ENCODE assay signal across 1 cellular context in the genomic region with DNA sequence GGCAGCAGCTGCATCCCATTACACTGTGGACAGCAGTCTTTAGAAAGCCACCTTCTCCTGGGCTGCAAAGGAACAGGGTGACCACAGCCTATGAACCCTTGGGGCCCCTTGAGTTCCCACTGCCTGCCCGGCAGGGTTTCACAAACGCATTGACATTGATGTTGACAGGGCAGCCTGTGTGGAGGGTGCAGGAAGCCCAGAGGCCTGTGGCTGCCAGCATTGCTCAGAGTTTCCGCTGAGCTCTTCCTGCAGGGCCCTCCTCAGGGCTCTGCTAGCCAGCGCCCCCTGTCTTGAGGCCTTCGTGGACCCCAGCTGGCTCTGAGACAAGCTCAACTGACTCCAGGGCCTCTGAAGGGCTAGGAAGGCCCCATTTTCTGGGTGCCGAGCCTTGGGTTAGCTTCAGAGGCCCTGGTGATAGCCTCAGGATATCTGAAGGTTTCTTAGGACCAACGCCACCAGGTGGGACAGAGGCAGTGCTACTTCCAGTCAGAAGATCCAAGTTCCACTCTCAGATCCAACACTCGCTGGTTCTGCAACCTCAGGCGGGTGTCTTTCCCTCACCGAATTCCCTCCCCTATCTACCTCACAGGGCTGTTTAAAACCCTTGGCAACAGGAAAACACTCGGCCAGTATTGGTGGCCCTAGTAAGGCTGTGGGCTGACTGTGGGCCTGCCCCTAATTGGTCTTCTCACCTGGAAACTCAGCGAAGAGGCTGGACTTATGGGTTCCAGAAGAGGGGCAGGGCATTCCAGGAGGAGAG.
TF ChIP-seq lines count a peak whose summit lies in the region.

No MANE protein-coding gene starts in this region.

TF ChIP-seq in HepG2, 621 proteins besides CTCF, POLR2A, EP300 and RAD21 (continued from another document and continues in another):
- TF ChIP-seq IRF2 (CRISPR knock-in tag; IDR thresholded peaks at IDR 0.05) (peak; percentile 30; the same call in 1 of the 2 replicates), ZNF572 (CRISPR knock-in tag; IDR thresholded peaks at IDR 0.05) (peak; percentile 51; the same call in 1 of the 2 replicates), ZNF446 (CRISPR knock-in tag; IDR thresholded peaks at IDR 0.05) (no peak), CENPX (CRISPR knock-in tag; IDR thresholded peaks at IDR 0.05) (no peak), ZNF839 (CRISPR knock-in tag; IDR thresholded peaks at IDR 0.05; ENCODE audit: borderline replicate concordance) (no peak), DZIP1 (CRISPR knock-in tag; IDR thresholded peaks at IDR 0.05) (no peak), MAF1 (CRISPR knock-in tag; IDR thresholded peaks at IDR 0.05; ENCODE audit: borderline replicate concordance) (no peak), KDM2A (CRISPR knock-in tag; IDR thresholded peaks at IDR 0.05; ENCODE audit: borderline replicate concordance, low read depth) (peak; percentile 18; the same call in 1 of the 2 replicates), ZFY (CRISPR knock-in tag; IDR thresholded peaks at IDR 0.05) (peak; percentile 84), ZNF616 (CRISPR knock-in tag; IDR thresholded peaks at IDR 0.05; ENCODE audit: low read depth) (no peak), ZNF713 (CRISPR knock-in tag; IDR thresholded peaks at IDR 0.05) (no peak), MTA3 (CRISPR knock-in tag; IDR thresholded peaks at IDR 0.05) (no peak), ZNF251 (CRISPR knock-in tag; IDR thresholded peaks at IDR 0.05) (no peak), ATRX (CRISPR knock-in tag; IDR thresholded peaks at IDR 0.05; ENCODE audit: borderline replicate concordance) (no peak), NR2C2 (CRISPR knock-in tag; IDR thresholded peaks at IDR 0.05; ENCODE audit: borderline replicate concordance) (no peak), NR0B2 (CRISPR knock-in tag; IDR thresholded peaks at IDR 0.05) (no peak), PAX8 (CRISPR knock-in tag; IDR thresholded peaks at IDR 0.05; ENCODE audit: borderline replicate concordance) (no peak), PBX2 (CRISPR knock-in tag; IDR thresholded peaks at IDR 0.05) (no peak), TEAD3 (CRISPR knock-in tag; optimal IDR thresholded peaks at IDR 0.05; ENCODE audit: borderline replicate concordance) (peak; percentile 51)
- TF ChIP-seq, protein P1, sequence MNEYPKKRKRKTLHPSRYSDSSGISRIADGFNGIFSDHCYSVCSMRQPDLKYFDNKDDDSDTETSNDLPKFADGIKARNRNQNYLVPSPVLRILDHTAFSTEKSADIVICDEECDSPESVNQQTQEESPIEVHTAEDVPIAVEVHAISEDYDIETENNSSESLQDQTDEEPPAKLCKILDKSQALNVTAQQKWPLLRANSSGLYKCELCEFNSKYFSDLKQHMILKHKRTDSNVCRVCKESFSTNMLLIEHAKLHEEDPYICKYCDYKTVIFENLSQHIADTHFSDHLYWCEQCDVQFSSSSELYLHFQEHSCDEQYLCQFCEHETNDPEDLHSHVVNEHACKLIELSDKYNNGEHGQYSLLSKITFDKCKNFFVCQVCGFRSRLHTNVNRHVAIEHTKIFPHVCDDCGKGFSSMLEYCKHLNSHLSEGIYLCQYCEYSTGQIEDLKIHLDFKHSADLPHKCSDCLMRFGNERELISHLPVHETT (CRISPR knock-in tag; conservative IDR thresholded peaks at IDR 0.05): no peak
- TF ChIP-seq, protein P2, sequence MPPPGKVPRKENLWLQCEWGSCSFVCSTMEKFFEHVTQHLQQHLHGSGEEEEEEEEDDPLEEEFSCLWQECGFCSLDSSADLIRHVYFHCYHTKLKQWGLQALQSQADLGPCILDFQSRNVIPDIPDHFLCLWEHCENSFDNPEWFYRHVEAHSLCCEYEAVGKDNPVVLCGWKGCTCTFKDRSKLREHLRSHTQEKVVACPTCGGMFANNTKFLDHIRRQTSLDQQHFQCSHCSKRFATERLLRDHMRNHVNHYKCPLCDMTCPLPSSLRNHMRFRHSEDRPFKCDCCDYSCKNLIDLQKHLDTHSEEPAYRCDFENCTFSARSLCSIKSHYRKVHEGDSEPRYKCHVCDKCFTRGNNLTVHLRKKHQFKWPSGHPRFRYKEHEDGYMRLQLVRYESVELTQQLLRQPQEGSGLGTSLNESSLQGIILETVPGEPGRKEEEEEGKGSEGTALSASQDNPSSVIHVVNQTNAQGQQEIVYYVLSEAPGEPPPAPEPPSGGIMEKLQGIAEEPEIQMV (CRISPR knock-in tag; IDR thresholded peaks at IDR 0.05; ENCODE audit: low read depth): no peak
- TF ChIP-seq, protein P3, sequence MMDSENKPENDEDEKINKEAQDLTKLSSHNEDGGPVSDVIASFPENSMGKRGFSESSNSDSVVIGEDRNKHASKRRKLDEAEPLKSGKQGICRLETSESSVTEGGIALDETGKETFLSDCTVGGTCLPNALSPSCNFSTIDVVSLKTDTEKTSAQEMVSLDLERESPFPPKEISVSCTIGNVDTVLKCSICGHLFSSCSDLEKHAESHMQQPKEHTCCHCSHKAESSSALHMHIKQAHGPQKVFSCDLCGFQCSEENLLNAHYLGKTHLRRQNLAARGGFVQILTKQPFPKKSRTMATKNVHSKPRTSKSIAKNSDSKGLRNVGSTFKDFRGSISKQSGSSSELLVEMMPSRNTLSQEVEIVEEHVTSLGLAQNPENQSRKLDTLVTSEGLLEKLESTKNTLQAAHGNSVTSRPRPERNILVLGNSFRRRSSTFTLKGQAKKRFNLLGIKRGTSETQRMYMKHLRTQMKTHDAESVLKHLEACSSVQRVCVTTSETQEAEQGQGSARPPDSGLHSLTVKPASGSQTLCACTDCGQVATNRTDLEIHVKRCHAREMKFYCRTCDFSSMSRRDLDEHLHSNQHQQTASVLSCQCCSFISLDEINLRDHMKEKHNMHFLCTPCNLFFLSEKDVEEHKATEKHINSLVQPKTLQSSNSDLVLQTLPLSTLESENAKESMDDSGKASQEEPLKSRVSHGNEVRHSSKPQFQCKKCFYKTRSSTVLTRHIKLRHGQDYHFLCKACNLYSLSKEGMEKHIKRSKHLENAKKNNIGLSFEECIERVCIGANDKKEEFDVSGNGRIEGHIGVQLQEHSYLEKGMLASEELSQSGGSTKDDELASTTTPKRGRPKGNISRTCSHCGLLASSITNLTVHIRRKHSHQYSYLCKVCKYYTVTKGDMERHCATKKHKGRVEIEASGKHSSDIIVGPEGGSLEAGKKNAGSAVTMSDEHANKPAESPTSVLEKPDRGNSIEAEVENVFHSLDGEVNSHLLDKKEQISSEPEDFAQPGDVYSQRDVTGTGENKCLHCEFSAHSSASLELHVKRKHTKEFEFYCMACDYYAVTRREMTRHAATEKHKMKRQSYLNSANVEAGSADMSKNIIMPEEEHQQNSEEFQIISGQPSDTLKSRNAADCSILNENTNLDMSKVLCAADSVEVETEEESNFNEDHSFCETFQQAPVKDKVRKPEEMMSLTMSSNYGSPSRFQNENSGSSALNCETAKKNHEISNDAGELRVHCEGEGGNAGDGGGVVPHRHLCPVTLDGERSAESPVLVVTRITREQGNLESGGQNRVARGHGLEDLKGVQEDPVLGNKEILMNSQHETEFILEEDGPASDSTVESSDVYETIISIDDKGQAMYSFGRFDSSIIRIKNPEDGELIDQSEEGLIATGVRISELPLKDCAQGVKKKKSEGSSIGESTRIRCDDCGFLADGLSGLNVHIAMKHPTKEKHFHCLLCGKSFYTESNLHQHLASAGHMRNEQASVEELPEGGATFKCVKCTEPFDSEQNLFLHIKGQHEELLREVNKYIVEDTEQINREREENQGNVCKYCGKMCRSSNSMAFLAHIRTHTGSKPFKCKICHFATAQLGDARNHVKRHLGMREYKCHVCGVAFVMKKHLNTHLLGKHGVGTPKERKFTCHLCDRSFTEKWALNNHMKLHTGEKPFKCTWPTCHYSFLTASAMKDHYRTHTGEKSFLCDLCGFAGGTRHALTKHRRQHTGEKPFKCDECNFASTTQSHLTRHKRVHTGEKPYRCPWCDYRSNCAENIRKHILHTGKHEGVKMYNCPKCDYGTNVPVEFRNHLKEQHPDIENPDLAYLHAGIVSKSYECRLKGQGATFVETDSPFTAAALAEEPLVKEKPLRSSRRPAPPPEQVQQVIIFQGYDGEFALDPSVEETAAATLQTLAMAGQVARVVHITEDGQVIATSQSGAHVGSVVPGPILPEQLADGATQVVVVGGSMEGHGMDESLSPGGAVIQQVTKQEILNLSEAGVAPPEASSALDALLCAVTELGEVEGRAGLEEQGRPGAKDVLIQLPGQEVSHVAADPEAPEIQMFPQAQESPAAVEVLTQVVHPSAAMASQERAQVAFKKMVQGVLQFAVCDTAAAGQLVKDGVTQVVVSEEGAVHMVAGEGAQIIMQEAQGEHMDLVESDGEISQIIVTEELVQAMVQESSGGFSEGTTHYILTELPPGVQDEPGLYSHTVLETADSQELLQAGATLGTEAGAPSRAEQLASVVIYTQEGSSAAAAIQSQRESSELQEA (CRISPR knock-in tag; IDR thresholded peaks at IDR 0.05; ENCODE audit: not compliant biosample characterization): no peak
- TF ChIP-seq, protein P4, sequence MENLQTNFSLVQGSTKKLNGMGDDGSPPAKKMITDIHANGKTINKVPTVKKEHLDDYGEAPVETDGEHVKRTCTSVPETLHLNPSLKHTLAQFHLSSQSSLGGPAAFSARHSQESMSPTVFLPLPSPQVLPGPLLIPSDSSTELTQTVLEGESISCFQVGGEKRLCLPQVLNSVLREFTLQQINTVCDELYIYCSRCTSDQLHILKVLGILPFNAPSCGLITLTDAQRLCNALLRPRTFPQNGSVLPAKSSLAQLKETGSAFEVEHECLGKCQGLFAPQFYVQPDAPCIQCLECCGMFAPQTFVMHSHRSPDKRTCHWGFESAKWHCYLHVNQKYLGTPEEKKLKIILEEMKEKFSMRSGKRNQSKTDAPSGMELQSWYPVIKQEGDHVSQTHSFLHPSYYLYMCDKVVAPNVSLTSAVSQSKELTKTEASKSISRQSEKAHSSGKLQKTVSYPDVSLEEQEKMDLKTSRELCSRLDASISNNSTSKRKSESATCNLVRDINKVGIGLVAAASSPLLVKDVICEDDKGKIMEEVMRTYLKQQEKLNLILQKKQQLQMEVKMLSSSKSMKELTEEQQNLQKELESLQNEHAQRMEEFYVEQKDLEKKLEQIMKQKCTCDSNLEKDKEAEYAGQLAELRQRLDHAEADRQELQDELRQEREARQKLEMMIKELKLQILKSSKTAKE (CRISPR knock-in tag; IDR thresholded peaks at IDR 0.05; ENCODE audit: borderline replicate concordance): no peak
- TF ChIP-seq, protein P5, sequence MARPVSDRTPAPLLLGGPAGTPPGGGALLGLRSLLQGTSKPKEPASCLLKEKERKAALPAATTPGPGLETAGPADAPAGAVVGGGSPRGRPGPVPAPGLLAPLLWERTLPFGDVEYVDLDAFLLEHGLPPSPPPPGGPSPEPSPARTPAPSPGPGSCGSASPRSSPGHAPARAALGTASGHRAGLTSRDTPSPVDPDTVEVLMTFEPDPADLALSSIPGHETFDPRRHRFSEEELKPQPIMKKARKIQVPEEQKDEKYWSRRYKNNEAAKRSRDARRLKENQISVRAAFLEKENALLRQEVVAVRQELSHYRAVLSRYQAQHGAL (CRISPR knock-in tag; IDR thresholded peaks at IDR 0.05; ENCODE audit: not compliant biosample characterization): no peak
- TF ChIP-seq, protein P6, sequence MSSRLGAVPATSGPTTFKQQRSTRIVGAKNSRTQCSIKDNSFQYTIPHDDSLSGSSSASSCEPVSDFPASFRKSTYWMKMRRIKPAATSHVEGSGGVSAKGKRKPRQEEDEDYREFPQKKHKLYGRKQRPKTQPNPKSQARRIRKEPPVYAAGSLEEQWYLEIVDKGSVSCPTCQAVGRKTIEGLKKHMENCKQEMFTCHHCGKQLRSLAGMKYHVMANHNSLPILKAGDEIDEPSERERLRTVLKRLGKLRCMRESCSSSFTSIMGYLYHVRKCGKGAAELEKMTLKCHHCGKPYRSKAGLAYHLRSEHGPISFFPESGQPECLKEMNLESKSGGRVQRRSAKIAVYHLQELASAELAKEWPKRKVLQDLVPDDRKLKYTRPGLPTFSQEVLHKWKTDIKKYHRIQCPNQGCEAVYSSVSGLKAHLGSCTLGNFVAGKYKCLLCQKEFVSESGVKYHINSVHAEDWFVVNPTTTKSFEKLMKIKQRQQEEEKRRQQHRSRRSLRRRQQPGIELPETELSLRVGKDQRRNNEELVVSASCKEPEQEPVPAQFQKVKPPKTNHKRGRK (CRISPR knock-in tag; IDR thresholded peaks at IDR 0.05): no peak
- TF ChIP-seq, protein P7, sequence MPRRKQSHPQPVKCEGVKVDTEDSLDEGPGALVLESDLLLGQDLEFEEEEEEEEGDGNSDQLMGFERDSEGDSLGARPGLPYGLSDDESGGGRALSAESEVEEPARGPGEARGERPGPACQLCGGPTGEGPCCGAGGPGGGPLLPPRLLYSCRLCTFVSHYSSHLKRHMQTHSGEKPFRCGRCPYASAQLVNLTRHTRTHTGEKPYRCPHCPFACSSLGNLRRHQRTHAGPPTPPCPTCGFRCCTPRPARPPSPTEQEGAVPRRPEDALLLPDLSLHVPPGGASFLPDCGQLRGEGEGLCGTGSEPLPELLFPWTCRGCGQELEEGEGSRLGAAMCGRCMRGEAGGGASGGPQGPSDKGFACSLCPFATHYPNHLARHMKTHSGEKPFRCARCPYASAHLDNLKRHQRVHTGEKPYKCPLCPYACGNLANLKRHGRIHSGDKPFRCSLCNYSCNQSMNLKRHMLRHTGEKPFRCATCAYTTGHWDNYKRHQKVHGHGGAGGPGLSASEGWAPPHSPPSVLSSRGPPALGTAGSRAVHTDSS (CRISPR knock-in tag; conservative IDR thresholded peaks at IDR 0.05): no peak
